ENCODE assay signal across 34 cellular contexts in the genomic region with DNA sequence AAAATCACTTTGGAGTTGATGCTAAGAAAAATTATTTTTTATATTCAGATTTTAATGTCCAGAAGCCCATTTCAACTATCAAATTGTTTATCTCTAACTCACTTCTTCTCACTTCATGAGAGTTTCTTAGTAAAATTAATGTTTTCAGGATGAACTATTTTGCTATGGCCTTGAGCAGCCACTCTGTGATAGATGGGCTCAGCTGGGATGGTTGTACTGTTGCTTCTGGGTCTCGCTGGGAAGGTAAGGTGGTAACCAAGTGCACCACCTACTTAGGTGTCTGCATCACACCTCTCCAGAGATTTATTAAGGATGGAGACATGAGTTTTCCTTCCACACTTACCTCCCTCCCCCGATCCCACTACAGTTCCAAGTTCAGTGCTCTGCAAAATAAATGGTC.
"Had no signal": no experiment of that assay in that cellular context is flagged by ENCODE, and none has a peak within 500 bp of the region (broad histone marks: within the 10 kb centered on the region; RNA-seq: fewer than 3 reads in every experiment).

No MANE protein-coding gene starts in this region.

- H3K9me3 ChIP-seq: MG63 had no signal

- DNase-seq: Karpas-422, Kasumi-1, MG63, MM.1S, MV-4-11, NCI-H1048, NCI-H1092, NCI-H1092 treated with DMSO at 0.1 percent for 48 hours, NCI-H1105, NCI-H1105 treated with DMSO at 0.1 percent for 48 hours, NCI-H1417, NCI-H1417 treated with DMSO at 0.1 percent for 48 hours, NCI-H1436, NCI-H1436 treated with DMSO at 0.1 percent for 48 hours, NCI-H146, NCI-H1694, NCI-H1694 treated with DMSO at 0.1 percent for 48 hours, NCI-H187, NCI-H187 treated with DMSO at 0.1 percent for 48 hours, NCI-H1930, NCI-H2029, NCI-H2029 treated with DMSO at 0.1 percent for 48 hours, NCI-H2081, NCI-H2081 treated with DMSO at 0.1 percent for 48 hours, NCI-H2107, NCI-H2171, NCI-H2171 treated with DMSO at 0.1 percent for 48 hours, NCI-H2227 treated with DMSO at 0.1 percent for 48 hours, NCI-H226, NCI-H345, NCI-H446, NCI-H446 treated with DMSO at 0.1 percent for 48 hours, NCI-H510A, NCI-H510A treated with DMSO at 0.1 percent for 48 hours had no signal

- H3K36me3 ChIP-seq: MG63 had no signal

- H3K4me3 ChIP-seq: MG63 had no signal

- H3K27me3 ChIP-seq: MG63 had no signal
